ENCODE assay signal across 7 cellular contexts in genomic region chr17:58513913-58514794, GRCh38. TPM values are rescaled to one million over a fixed set of nuclear protein-coding genes. Genes with fewer than 3 reads are reported as not detected.
A peak's percentile ranks its signal among the peaks of the same experiment; 100 is the strongest.
DNase-seq lines count a peak whose midpoint lies in the region; ATAC-seq and TF ChIP-seq lines count a peak whose summit lies in the region.

Gene MTMR4, minus strand, starts transcription at chr17:58514638. Its CDS starts 231 bp downstream, at chr17:58514407.

- peaks cover 52 to 66% (median 54%) of the 10 kb centered on the region in 3 donors for H3K4me1 Mint-ChIP-seq in T-cell
- peaks cover 58% of the 10 kb centered on the region for H3K4me1 Mint-ChIP-seq in activated naive CD8-positive, alpha-beta T cell treated with anti-CD3 and anti-CD28 coated beads, Interleukin-2, amount 50 U/mL, for 24 hours

- peak within 1 kb of the TSS; percentile 50 for H3K27ac ChIP-seq in parathyroid adenoma
- peak within 1 kb of the TSS; percentile 66 for H3K27ac ChIP-seq in thymus (ENCODE audit: low read depth)

- H3K36me3 ChIP-seq in parathyroid adenoma (ENCODE audit: control insufficient read depth, insufficient read depth, low read length): no peaks in the 10 kb centered on the region
- H3K36me3 ChIP-seq in thymus (ENCODE audit: control insufficient read depth, insufficient read depth): peaks cover 29% of the 10 kb centered on the region

- no peak within 1 kb of the TSS for H3K9ac ChIP-seq in parathyroid adenoma

- peak within 1 kb of the TSS; percentile 95 to 97 for H3K27ac Mint-ChIP-seq in T-cell
- H3K27ac Mint-ChIP-seq in activated naive CD8-positive, alpha-beta T cell treated with anti-CD3 and anti-CD28 coated beads, Interleukin-2, amount 50 U/mL, for 24 hours: peak within 1 kb of the TSS; percentile 92

- DNase-seq in NCI-H1105 treated with DMSO at 0.1 percent for 48 hours (lab: John Stamatoyannopoulos, UW) (peak; percentile 75), T-cell (peak; percentile 43 to 74 (median 59)), cardiac septum (ENCODE audit: low spot score) (peak; percentile 93)
- peak; percentile 78 for DNase-seq in activated naive CD8-positive, alpha-beta T cell treated with anti-CD3 and anti-CD28 coated beads, Interleukin-2, amount 50 U/mL, for 24 hours

- under 1% methylated on average over 64 of the region's 64 CpGs for WGBS in thymus

- H3K27me3 Mint-ChIP-seq in T-cell: no peaks in the 10 kb centered on the region
- peaks cover 5% of the 10 kb centered on the region for H3K27me3 Mint-ChIP-seq in activated naive CD8-positive, alpha-beta T cell treated with anti-CD3 and anti-CD28 coated beads, Interleukin-2, amount 50 U/mL, for 24 hours

- no peaks in the 10 kb centered on the region for H3K9me3 Mint-ChIP-seq in T-cell
- H3K9me3 Mint-ChIP-seq in activated naive CD8-positive, alpha-beta T cell treated with anti-CD3 and anti-CD28 coated beads, Interleukin-2, amount 50 U/mL, for 24 hours: no peaks in the 10 kb centered on the region

- H2AFZ ChIP-seq in parathyroid adenoma: peak within 1 kb of the TSS; percentile 57

- peak within 1 kb of the TSS; percentile 87 to 96 (median 95) for H3K4me3 Mint-ChIP-seq in T-cell
- H3K4me3 Mint-ChIP-seq in activated naive CD8-positive, alpha-beta T cell treated with anti-CD3 and anti-CD28 coated beads, Interleukin-2, amount 50 U/mL, for 24 hours: peak within 1 kb of the TSS; percentile 94

- peaks cover 15% of the 10 kb centered on the region for H3K79me2 ChIP-seq in parathyroid adenoma

- peak within 1 kb of the TSS; percentile 84 for H3K4me2 ChIP-seq in parathyroid adenoma (ENCODE audit: low read length)

- H3K27me3 ChIP-seq in parathyroid adenoma (ENCODE audit: control insufficient read depth, insufficient read depth, low read length) (no peaks in the 10 kb centered on the region), thymus (ENCODE audit: control insufficient read depth, insufficient read depth) (no peaks in the 10 kb centered on the region)

- H3K9me3 ChIP-seq in parathyroid adenoma (ENCODE audit: control insufficient read depth, low read length) (no peaks in the 10 kb centered on the region), thymus (ENCODE audit: control insufficient read depth) (no peaks in the 10 kb centered on the region)

- no peak for TF ChIP-seq CTCF in parathyroid adenoma (IDR thresholded peaks at IDR 0.05)

- intact Hi-C loops in cardiac septum (cut with DNase I): loop anchor here (10.0 kb wide), 1 partner anchor 1191 kb away; the partner anchor contains the start of genes PTRH2 and VMP1

- CTCF ChIA-PET in T-cell (lab: Charles Lee): interaction anchor here in 1 of 2 donors (0.6 to 1.3 kb wide), 3 partner anchors 28 to 494 kb away, joined by 3 read pairs; no protein-coding TSS in a partner anchor

- ATAC-seq in GM19025 (IDR thresholded peaks at IDR 0.05; ENCODE audit: low read depth, unreplicated experiment) (peak; percentile 11), T-cell (replicated peaks in 1 of 4) (peak in 3 of 4 experiments; percentile 9 to 12 (median 12))
- peak; percentile 12 for ATAC-seq in activated naive CD8-positive, alpha-beta T cell treated with anti-CD3 and anti-CD28 coated beads, Interleukin-2, amount 50 U/mL, for 24 hours

- peaks cover 7% of the 10 kb centered on the region for H3K4me1 ChIP-seq in parathyroid adenoma
- peaks cover 24% of the 10 kb centered on the region for H3K4me1 ChIP-seq in thymus (ENCODE audit: control insufficient read depth, insufficient read depth, low read length)

- H3K36me3 Mint-ChIP-seq in T-cell: peaks cover 27% of the 10 kb centered on the region
- H3K36me3 Mint-ChIP-seq in activated naive CD8-positive, alpha-beta T cell treated with anti-CD3 and anti-CD28 coated beads, Interleukin-2, amount 50 U/mL, for 24 hours (ENCODE audit: low read depth): peaks cover 36% of the 10 kb centered on the region

- POLR2A ChIA-PET in T-cell (lab: Charles Lee): interaction anchor here in 1 of 2 donors (0.5 kb wide), 2 partner anchors 31 to 490 kb away, joined by 3 to 5 read pairs; no protein-coding TSS in a partner anchor

- peak within 1 kb of the TSS; percentile 50 for H3K4me3 ChIP-seq in parathyroid adenoma (ENCODE audit: low read depth, low read length)
- H3K4me3 ChIP-seq in thymus (ENCODE audit: low read length): peak within 1 kb of the TSS; percentile 66

RNA-seq across cellular contexts. Expression of gene MTMR4, which starts in this region (rescaled TPM):
- total RNA-seq in T-cell: 10 to 100 TPM; 43.1 to 55.1 (median 53.1) TPM
- 23.4 TPM for total RNA-seq in cardiac septum
- 17.0 TPM for polyA plus RNA-seq in thymus

Comparison
In these comparisons a context has a peak if more than half of its experiments do, and no peak if none do; other contexts are left out.
1. Peak in every context shown above with its lines: DNase-seq, ATAC-seq, H3K4me3 ChIP-seq and H3K27ac ChIP-seq.